ENCODE assay signal across 8 cellular contexts in genomic region chr5:142215915-142216681, GRCh38.
DNase-seq lines count a peak whose midpoint lies in the region; ATAC-seq, FAIRE-seq and TF ChIP-seq lines count a peak whose summit lies in the region.

No MANE protein-coding gene starts in this region.

- intact Hi-C loops in spleen (cut with DNase I; ENCODE audit: low total_unique reads), result no loop called here

- 60 to 69% (median 66%) methylated on average over 13 to 14 of the region's 14 CpGs for WGBS in spleen, 5 donors

- H3K36me3 ChIP-seq in adipocyte (ENCODE audit: control insufficient read depth, insufficient read depth, low read length, severe bottlenecking) (no peaks in the 10 kb centered on the region), spleen (no peaks in the 10 kb centered on the region)

- TF ChIP-seq POLR2A in H54 (IDR thresholded peaks at IDR 0.05; ENCODE audit: low read depth, low read length) (no peak), spleen (IDR thresholded peaks at IDR 0.05) (no peak)

- H3K4me1 ChIP-seq in adipocyte (ENCODE audit: control insufficient read depth, insufficient read depth, low read length), result peaks cover 16% of the 10 kb centered on the region
- H3K4me1 ChIP-seq in spleen, result peaks cover 0 to 10% (median 8%) of the 10 kb centered on the region in 6 donors

- no peak for FAIRE-seq in H54 (lab: Jason Lieb, UNC)

- ATAC-seq in HG03159 (IDR thresholded peaks at IDR 0.05; ENCODE audit: unreplicated experiment) (no peak), GM21423 (IDR thresholded peaks at IDR 0.05; ENCODE audit: unreplicated experiment) (no peak)
- no peak for ATAC-seq in activated T-helper 17 cell treated with anti-CD3 and anti-CD28 coated beads, Interleukin-2, amount 50 U/mL, for 72 hours (replicated peaks)

- H3K9me3 ChIP-seq in adipocyte (ENCODE audit: control insufficient read depth, low read length) (no peaks in the 10 kb centered on the region), spleen (no peaks in the 10 kb centered on the region)

- peak overlapping the region in 7 of 8 donors; percentile 43 to 69 (median 53) for H3K27ac ChIP-seq in spleen

- no peaks in the 10 kb centered on the region for H3K27me3 Mint-ChIP-seq in activated T-helper 17 cell treated with anti-CD3 and anti-CD28 coated beads, Interleukin-2, amount 50 U/mL, for 72 hours

- DNase-seq in H54 (ENCODE audit: insufficient read length, low spot score) (peak; percentile 84), adipocyte (ENCODE audit: low read depth) (peak; percentile 92), hepatic stellate cell (ENCODE audit: low spot score) (peak; percentile 94), spleen (no peak), hippocampal formation (lab: John Stamatoyannopoulos, UW) (no peak)

- peak overlapping the region; percentile 60 for H3K4me3 ChIP-seq in adipocyte (ENCODE audit: low read length)
- H3K4me3 ChIP-seq in spleen, result no peak overlapping the region

- no peaks in the 10 kb centered on the region for H3K36me3 Mint-ChIP-seq in activated T-helper 17 cell treated with anti-CD3 and anti-CD28 coated beads, Interleukin-2, amount 50 U/mL, for 72 hours (ENCODE audit: low read depth)

- H3K9me3 Mint-ChIP-seq in activated T-helper 17 cell treated with anti-CD3 and anti-CD28 coated beads, Interleukin-2, amount 50 U/mL, for 72 hours, result no peaks in the 10 kb centered on the region

- H3K9ac ChIP-seq in adipocyte (ENCODE audit: low read length), result no peak overlapping the region

- H3K27ac Mint-ChIP-seq in activated T-helper 17 cell treated with anti-CD3 and anti-CD28 coated beads, Interleukin-2, amount 50 U/mL, for 72 hours, result no peak overlapping the region

- no peak overlapping the region for H3K4me3 Mint-ChIP-seq in activated T-helper 17 cell treated with anti-CD3 and anti-CD28 coated beads, Interleukin-2, amount 50 U/mL, for 72 hours

- H3K27me3 ChIP-seq in adipocyte (replicated peaks; ENCODE audit: control insufficient read depth, insufficient read depth, low read length) (peaks cover 27% of the 10 kb centered on the region), spleen (replicated peaks in 1 of 7) (peaks cover 0 to 14% (median 0%) of the 10 kb centered on the region in 7 donors)

- peaks cover 6% of the 10 kb centered on the region for H3K4me1 Mint-ChIP-seq in activated T-helper 17 cell treated with anti-CD3 and anti-CD28 coated beads, Interleukin-2, amount 50 U/mL, for 72 hours

- TF ChIP-seq CTCF in spleen (IDR thresholded peaks at IDR 0.05 in 8 of 11, conservative IDR thresholded peaks at IDR 0.05 in 3 of 11), result no peak

Comparison
In these comparisons a context has a peak if more than half of its experiments do, and no peak if none do; other contexts are left out.
1. DNase-seq: peak in H54 (single experiment), adipocyte (single experiment) and hepatic stellate cell (single experiment); none in spleen (single experiment) and hippocampal formation (0 of 2).